In the genomic region with DNA sequence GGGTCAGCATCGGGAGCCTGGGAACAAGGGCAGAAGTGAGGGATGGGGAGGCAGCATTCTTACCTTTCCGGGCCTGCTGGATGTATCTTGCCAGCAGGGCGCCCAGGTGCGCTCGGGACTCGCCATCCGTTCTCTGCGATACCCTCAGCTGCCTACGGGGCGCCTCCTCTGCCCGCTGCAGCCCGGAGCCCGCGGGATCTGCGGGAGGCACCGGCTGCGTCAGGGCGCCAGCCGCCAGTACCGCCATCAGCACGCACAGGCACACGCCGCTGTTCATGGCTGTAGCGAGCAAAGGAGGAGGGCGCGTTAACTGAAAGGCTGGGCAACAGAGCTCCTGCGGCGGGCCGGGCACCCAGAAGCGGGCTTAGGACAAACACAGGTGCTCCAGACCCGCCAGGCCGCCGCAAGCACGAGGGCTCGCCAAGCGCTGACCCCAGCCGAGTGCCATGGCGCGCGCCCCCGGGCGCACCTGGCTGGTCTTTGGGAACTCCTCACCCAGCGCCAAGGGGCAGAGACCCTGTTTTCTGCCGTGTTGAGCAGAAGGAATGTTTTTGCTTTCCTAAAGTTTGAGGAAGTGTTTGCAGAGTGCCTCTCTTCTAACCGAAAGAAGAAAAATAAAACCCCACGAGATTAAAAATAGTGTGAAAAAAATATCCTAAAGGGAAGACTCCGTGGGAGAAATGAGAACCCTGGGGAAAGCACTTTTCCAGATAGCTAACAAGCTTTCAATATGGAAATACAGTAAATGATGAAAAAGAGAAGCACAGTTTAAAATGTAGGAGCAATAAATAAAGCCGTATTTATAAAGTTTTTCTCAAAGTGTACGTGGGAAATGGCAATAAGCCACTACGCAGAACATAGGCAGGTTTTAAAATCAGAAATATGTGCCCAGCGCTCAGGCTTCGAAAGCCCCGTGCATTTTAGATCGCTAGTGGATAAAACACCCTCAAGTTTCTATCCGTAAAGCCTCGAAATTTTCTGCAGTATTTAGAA, we compare ENCODE assay signal across 11 cellular contexts. TPM values are rescaled to one million over a fixed set of nuclear protein-coding genes. Genes with fewer than 3 reads are reported as not detected.
DNase-seq lines count a peak whose midpoint lies in the region; ATAC-seq, FAIRE-seq and TF ChIP-seq lines count a peak whose summit lies in the region.
"Had no signal": no experiment of that assay in that cellular context is flagged by ENCODE, and none has a peak within 500 bp of the region (broad histone marks: within the 10 kb centered on the region; RNA-seq: fewer than 3 reads in every experiment).

No MANE protein-coding gene starts in this region.

- no peak overlapping the region for H3K27ac ChIP-seq in hepatocyte
- H3K27ac ChIP-seq in small intestine (ENCODE audit: low read depth in 1 of 2, low read length in 1 of 2) = no peak overlapping the region

- H3K4me2 ChIP-seq in hepatocyte = peak overlapping the region; percentile 57

- H3K27ac Mint-ChIP-seq in T-cell = no peak overlapping the region
- H3K27ac Mint-ChIP-seq in effector memory CD8-positive, alpha-beta T cell = no peak overlapping the region

- H3K4me3 Mint-ChIP-seq in T-cell = peak overlapping the region in 2 of 3 donors; percentile 35 to 58
- no peak overlapping the region for H3K4me3 Mint-ChIP-seq in effector memory CD8-positive, alpha-beta T cell

- peak; percentile 41 for ATAC-seq in activated CD4-positive, CD25-positive, alpha-beta regulatory T cell treated with anti-CD3 and anti-CD28 coated beads, Interleukin-2, amount 50 U/mL, for 24 hours
- ATAC-seq in T-cell (replicated peaks in 1 of 4) = peak; percentile 54 to 70 (median 64)
- ATAC-seq in GM18502 (IDR thresholded peaks at IDR 0.05; ENCODE audit: poor library complexity, unreplicated experiment) = no peak
- no peak for ATAC-seq in effector memory CD8-positive, alpha-beta T cell (replicated peaks)

- H3K4me1 ChIP-seq in hepatocyte (ENCODE audit: insufficient read depth) = no peaks in the 10 kb centered on the region
- H3K4me1 ChIP-seq in small intestine (ENCODE audit: control insufficient read depth in 2 of 2, insufficient read depth in 1 of 2, low read depth in 1 of 2, low read length in 1 of 2) = no peaks in the 10 kb centered on the region

- H3K9me3 ChIP-seq in hepatocyte (ENCODE audit: low read depth) = no peaks in the 10 kb centered on the region
- H3K9me3 ChIP-seq in small intestine (ENCODE audit: control insufficient read depth, low read depth) = no peaks in the 10 kb centered on the region

- CTCF ChIA-PET in T-cell (lab: Charles Lee) = interaction anchor here in 1 of 2 donors (1.2 kb wide), 1 partner anchor 16 kb away, joined by 5 read pairs; no protein-coding TSS in a partner anchor

- H3K79me2 ChIP-seq in hepatocyte = no peaks in the 10 kb centered on the region

- WGBS in hepatocyte (ENCODE audit: low lambda C conversion rate, missing lambda C conversion rate) = 20% methylated on average over 54 of the region's 56 CpGs
- 11% methylated on average over 53 to 56 of the region's 56 CpGs for WGBS in small intestine, 3 donors

- H3K9me2 ChIP-seq in hepatocyte (replicated peaks; ENCODE audit: insufficient read depth) = no peaks in the 10 kb centered on the region

- H3K36me3 Mint-ChIP-seq in T-cell = no peaks in the 10 kb centered on the region
- H3K36me3 Mint-ChIP-seq in effector memory CD8-positive, alpha-beta T cell (ENCODE audit: insufficient read depth) = no peaks in the 10 kb centered on the region

- no peaks in the 10 kb centered on the region for H4K20me1 ChIP-seq in hepatocyte (ENCODE audit: insufficient read depth, poor library complexity, severe bottlenecking)

- peaks cover 11 to 17% (median 12%) of the 10 kb centered on the region in 3 donors for H3K4me1 Mint-ChIP-seq in T-cell
- H3K4me1 Mint-ChIP-seq in effector memory CD8-positive, alpha-beta T cell (ENCODE audit: low read depth in 2 of 2) = peaks cover 0 to 5% of the 10 kb centered on the region in 2 donors

- peaks cover 45 to 75% of the 10 kb centered on the region in 2 donors for H3K27me3 Mint-ChIP-seq in T-cell
- peaks cover 78 to 93% of the 10 kb centered on the region in 2 donors for H3K27me3 Mint-ChIP-seq in effector memory CD8-positive, alpha-beta T cell

- POLR2A ChIA-PET in T-cell (lab: Charles Lee) = no interaction called here

- no peaks in the 10 kb centered on the region for H3K9me3 Mint-ChIP-seq in T-cell
- no peaks in the 10 kb centered on the region for H3K9me3 Mint-ChIP-seq in effector memory CD8-positive, alpha-beta T cell

- H3K36me3 ChIP-seq in hepatocyte (replicated peaks; ENCODE audit: insufficient read depth, low read depth) = no peaks in the 10 kb centered on the region
- no peaks in the 10 kb centered on the region for H3K36me3 ChIP-seq in small intestine (ENCODE audit: control insufficient read depth in 2 of 2, insufficient read depth in 2 of 2, low read length in 2 of 2)

- H3K4me3 ChIP-seq in hepatocyte = no peak overlapping the region
- peak overlapping the region in 1 of 2 donors; percentile 11 for H3K4me3 ChIP-seq in small intestine (ENCODE audit: low read depth in 1 of 2, low read length in 2 of 2)

- H3K27me3 ChIP-seq in hepatocyte (peaks cover 64% of the 10 kb centered on the region), small intestine (ENCODE audit: control insufficient read depth in 2 of 2, insufficient read depth in 2 of 2, low read length in 2 of 2) (peaks cover 11 to 43% of the 10 kb centered on the region in 2 donors)

- no peak for TF ChIP-seq CTCF in hepatocyte (IDR thresholded peaks at IDR 0.05; ENCODE audit: poor library complexity)

- no peak for FAIRE-seq in small intestine (lab: Jason Lieb, UNC)

- DNase-seq in activated CD4-positive, CD25-positive, alpha-beta regulatory T cell (lab: John Stamatoyannopoulos, UW) = no peak
- peak in 11 of 34 experiments; percentile 1 to 37 (median 13) for DNase-seq in T-cell
- DNase-seq in hepatocyte (ENCODE audit: low spot score) = peak; percentile 10
- DNase-seq in small intestine = peak; percentile 9
- DNase-seq in effector memory CD8-positive, alpha-beta T cell = no peak
- DNase-seq in KG1 (lab: John Stamatoyannopoulos, UW) = no peak
- DNase-seq: activated effector memory CD4-positive, alpha-beta T cell treated with anti-CD3 and anti-CD28 coated beads, Interleukin-2, amount 50 U/mL, for 16 hours; AML-193 had no signal

- no peak overlapping the region for H2AFZ ChIP-seq in hepatocyte

RNA-seq across cellular contexts. Expression of a gene that starts 2.3 kb away (rescaled TPM):
- total RNA-seq in T-cell (not detected), hepatocyte (0.97 TPM in 1 of 2 replicates, not detected in the other)
- polyA plus RNA-seq in hepatocyte (0.32 TPM in 1 of 2 replicates, not detected in the other), small intestine (10 to 100 TPM; 13.8 to 44.9 (median 32.0) TPM)
- total RNA-seq: OCI-LY7 had no signal

Comparison
In these comparisons a context has a peak if more than half of its experiments do, and no peak if none do; other contexts are left out.
1. ATAC-seq: peak in activated CD4-positive, CD25-positive, alpha-beta regulatory T cell treated with anti-CD3 and anti-CD28 coated beads, Interleukin-2, amount 50 U/mL, for 24 hours (2 of 2) and T-cell (4 of 4); none in GM18502 (single experiment) and effector memory CD8-positive, alpha-beta T cell (single experiment).
2. DNase-seq: peak in hepatocyte (single experiment) and small intestine (single experiment); none in activated CD4-positive, CD25-positive, alpha-beta regulatory T cell (0 of 4), effector memory CD8-positive, alpha-beta T cell (0 of 3) and KG1 (single experiment).
3. H3K4me3 Mint-ChIP-seq: peak in T-cell (2 of 3); none in effector memory CD8-positive, alpha-beta T cell (0 of 2).